Comparison of ENCODE assay signal across 15 cellular contexts in genomic region chr6:18183736-18184135, GRCh38. TPM values are rescaled to one million over a fixed set of nuclear protein-coding genes. Genes with fewer than 3 reads are reported as not detected.
DNase-seq lines count a peak whose midpoint lies in the region; ATAC-seq and TF ChIP-seq lines count a peak whose summit lies in the region.
"Had no signal": no experiment of that assay in that cellular context is flagged by ENCODE, and none has a peak within 500 bp of the region (broad histone marks: within the 10 kb centered on the region; RNA-seq: fewer than 3 reads in every experiment).

No MANE protein-coding gene starts in this region.

- no peak for TF ChIP-seq CTCF in LNCaP clone FGC (IDR thresholded peaks at IDR 0.05; ENCODE audit: control insufficient read depth, extremely low read depth, insufficient read depth)
- TF ChIP-seq CTCF in fibroblast of pulmonary artery (IDR thresholded peaks at IDR 0.05; ENCODE audit: low read length, missing control alignments), result no peak
- no peak for TF ChIP-seq CTCF in thyroid gland (IDR thresholded peaks at IDR 0.05)

- H3K27me3 ChIP-seq in thyroid gland, result no peaks in the 10 kb centered on the region
- H3K27me3 ChIP-seq: MG63 had no signal

- peak; percentile 26 for DNase-seq in LNCaP clone FGC (ENCODE audit: low read depth)
- peak; percentile 17 for DNase-seq in cerebellar cortex (ENCODE audit: low spot score)
- peak; percentile 22 for DNase-seq in fibroblast of pulmonary artery (ENCODE audit: low read depth)
- DNase-seq in thyroid gland, result no peak
- no peak for DNase-seq in HUDEP-2 (lab: John Stamatoyannopoulos, UW; ENCODE audit: unreplicated experiment in 76 of 76)
- DNase-seq in GM03348 (ENCODE audit: low spot score), result no peak
- DNase-seq: ACHN, DMS79, GOT3, MG63, NCI-H1092 treated with DMSO at 0.1 percent for 48 hours, NCI-H524 treated with DMSO at 0.1 percent for 48 hours had no signal

- peaks cover 60 to 69% of the 10 kb centered on the region in 2 donors for H3K4me1 ChIP-seq in thyroid gland

- H3K36me3 ChIP-seq in thyroid gland, result no peaks in the 10 kb centered on the region
- H3K36me3 ChIP-seq: MG63 had no signal

- no peaks in the 10 kb centered on the region for H3K9me3 ChIP-seq in thyroid gland
- H3K9me3 ChIP-seq: MG63 had no signal

- intact Hi-C loops in thyroid gland (cut with DNase I), result no loop called here

- no peak for TF ChIP-seq POLR2A in thyroid gland (IDR thresholded peaks at IDR 0.05)

- ATAC-seq in HG03095 (IDR thresholded peaks at IDR 0.05; ENCODE audit: unreplicated experiment), result no peak
- ATAC-seq: GM12878, Panc1 had no signal

- 35 to 39% methylated on average over 4 of the region's 4 CpGs for WGBS in thyroid gland, 2 donors

- no peak overlapping the region for H3K4me3 ChIP-seq in LNCaP clone FGC (ENCODE audit: low read depth, low read length)
- no peak overlapping the region for H3K4me3 ChIP-seq in fibroblast of pulmonary artery (replicated peaks; ENCODE audit: low read depth, low read length)
- no peak overlapping the region for H3K4me3 ChIP-seq in thyroid gland (replicated peaks in 1 of 3)
- H3K4me3 ChIP-seq: GM12878, MG63 had no signal

- H3K27ac ChIP-seq in thyroid gland, result peak overlapping the region; percentile 88 to 93 (median 89)

RNA-seq across cellular contexts. Expression of gene KDM1B, which starts 28.5 kb away (rescaled TPM):
- 10 to 100 TPM; 46.2 to 89.5 (median 70.8) TPM for total RNA-seq in thyroid gland

RNA-seq across cellular contexts. Expression of gene TPMT, which starts 28.9 kb away (rescaled TPM):
- total RNA-seq in thyroid gland, result 100 to 1,000 TPM in 3 of 4 donors, 10 to 100 TPM in 1; 76.7 to 142 (median 113) TPM

Comparison
In these comparisons a context has a peak if more than half of its experiments do, and no peak if none do; other contexts are left out.
1. DNase-seq: peak in LNCaP clone FGC (single experiment), cerebellar cortex (single experiment) and fibroblast of pulmonary artery (single experiment); none in thyroid gland (0 of 2), HUDEP-2 (0 of 76) and GM03348 (single experiment).